Comparison of ENCODE assay signal across 8 cellular contexts in the genomic region with DNA sequence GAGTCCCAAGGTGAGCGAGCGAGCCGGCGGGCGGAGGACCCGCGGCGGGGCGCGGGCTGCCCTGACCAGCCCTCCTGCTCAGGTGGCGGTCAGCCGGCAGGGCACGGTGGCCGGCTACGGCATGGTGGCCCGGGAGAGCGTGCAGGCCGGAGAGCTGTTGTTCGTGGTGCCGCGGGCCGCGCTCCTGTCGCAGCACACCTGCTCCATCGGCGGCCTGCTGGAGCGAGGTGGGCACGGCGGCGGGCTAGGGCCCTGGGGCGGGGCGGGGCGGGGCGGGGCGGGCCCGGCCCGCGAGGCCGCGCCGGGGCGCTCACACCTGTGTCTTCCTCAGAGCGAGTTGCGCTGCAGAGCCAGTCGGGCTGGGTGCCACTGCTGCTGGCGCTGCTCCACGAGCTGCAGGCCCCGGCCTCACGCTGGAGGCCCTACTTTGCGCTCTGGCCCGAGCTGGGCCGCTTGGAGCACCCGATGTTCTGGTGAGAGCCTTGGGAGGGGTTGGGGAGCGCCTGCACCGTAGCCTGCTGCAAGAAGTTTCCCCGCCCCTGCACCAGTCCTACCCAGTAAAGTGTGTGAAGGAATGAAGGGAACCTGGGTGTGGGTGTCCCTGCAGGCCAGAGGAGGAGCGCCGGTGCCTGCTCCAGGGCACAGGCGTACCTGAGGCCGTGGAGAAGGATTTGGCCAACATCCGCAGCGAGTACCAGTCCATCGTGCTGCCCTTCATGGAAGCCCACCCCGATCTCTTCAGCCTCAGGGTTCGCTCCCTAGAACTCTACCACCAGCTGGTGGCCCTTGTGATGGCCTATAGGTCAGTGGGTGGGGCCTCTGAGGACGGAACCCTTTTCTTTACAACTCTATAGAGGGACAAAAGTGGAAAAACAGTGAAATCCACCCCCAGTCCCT. TPM values are rescaled to one million over a fixed set of nuclear protein-coding genes. Genes with fewer than 3 reads are reported as not detected.
DNase-seq lines count a peak whose midpoint lies in the region; ATAC-seq, FAIRE-seq and TF ChIP-seq lines count a peak whose summit lies in the region.

No MANE protein-coding gene starts in this region.

- H3K36me3 ChIP-seq in iPS-20b (ENCODE audit: insufficient read depth, low read depth, low read length), result peaks cover 53% of the 10 kb centered on the region

- WGBS in A549 (ENCODE audit: missing lambda C conversion rate), result 83% methylated on average over 10 of the region's 66 CpGs

- H3K9ac ChIP-seq in iPS-20b (ENCODE audit: low read depth, low read length), result peak overlapping the region; percentile 94; the same call in 1 of the 2 replicates

- H3K4me3 ChIP-seq in A549 (peak overlapping the region; percentile 85), astrocyte of the spinal cord (ENCODE audit: low read depth, low read length) (peak overlapping the region; percentile 73), iPS-20b (ENCODE audit: low read length) (peak overlapping the region; percentile 91)

- H3K27me3 ChIP-seq in iPS-20b (ENCODE audit: insufficient read depth, low read length), result no peaks in the 10 kb centered on the region

- DNase-seq in A549 (ENCODE audit: low read depth in 1 of 2, low spot score in 1 of 2), result no peak
- DNase-seq in OCI-M1 (lab: John Stamatoyannopoulos, UW), result peak; percentile 25
- DNase-seq in astrocyte of the spinal cord (ENCODE audit: low read depth, low spot score), result no peak
- peak; percentile 60 for DNase-seq in stimulated activated CD4-positive, alpha-beta T cell treated with anti-CD3 and anti-CD28 coated beads, Interleukin-15, amount 100 ng/mL, for 24 hours
- DNase-seq in NCI-H187 (lab: John Stamatoyannopoulos, UW), result no peak

- FAIRE-seq in A549 (lab: Jason Lieb, UNC), result no peak

- H3K9me3 ChIP-seq in A549 (no peaks in the 10 kb centered on the region), iPS-20b (ENCODE audit: insufficient read depth, low read depth, low read length) (no peaks in the 10 kb centered on the region)

- in situ Hi-C loops in astrocyte of the spinal cord (cut with HindIII; ENCODE audit: low sequenced_read_pairs), result no loop called here

- CTCF ChIA-PET in A549 (lab: Yijun Ruan, JAX), result interaction anchor here (0.5 to 8.1 kb wide), 6 partner anchors 17 to 240 kb away, joined by 3 to 71 read pairs (median 4); partner anchors contain the start of gene NDRG4

- no peak for TF ChIP-seq CTCF in A549 (IDR thresholded peaks at IDR 0.05)
- no peak for TF ChIP-seq CTCF in astrocyte of the spinal cord (IDR thresholded peaks at IDR 0.05; ENCODE audit: low read depth, low read length)

- peaks cover 13% of the 10 kb centered on the region; the same call in 2 of the 3 replicates for H3K4me1 ChIP-seq in A549
- peaks cover 7% of the 10 kb centered on the region; the same call in 1 of the 2 replicates for H3K4me1 ChIP-seq in iPS-20b (ENCODE audit: insufficient read depth, low read length)

- TF ChIP-seq EP300 in A549 (IDR thresholded peaks at IDR 0.05), result no peak

- 0 out of 2 replicates have a peak, but pooled peaks have one; percentile 10 for TF ChIP-seq POLR2A in A549 (IDR thresholded peaks at IDR 0.05; ENCODE audit: low read length)
- TF ChIP-seq POLR2A in GM18526 (IDR thresholded peaks at IDR 0.05; ENCODE audit: extremely low read depth, insufficient read length), result peak; percentile 0

- peak overlapping the region; percentile 90 for H3K4me2 ChIP-seq in A549

- peak overlapping the region; percentile 87 to 94 for H3K27ac ChIP-seq in A549
- H3K27ac ChIP-seq in iPS-20b (ENCODE audit: low read length), result peak overlapping the region; percentile 27

- ATAC-seq in A549 (peak; percentile 41), HG02981 (IDR thresholded peaks at IDR 0.05; ENCODE audit: unreplicated experiment) (peak; percentile 27)

- TF ChIP-seq RAD21 in A549 (conservative IDR thresholded peaks at IDR 0.05 in 1 of 2, IDR thresholded peaks at IDR 0.05 in 1 of 2), result no peak

- POLR2A ChIA-PET in A549 (lab: Yijun Ruan, JAX), result interaction anchor here (0.6 kb wide), 1 partner anchor 11 kb away, joined by 3 read pairs; no protein-coding TSS in a partner anchor

TF ChIP-seq in A549, 52 proteins besides CTCF, POLR2A, EP300 and RAD21:
- TF ChIP-seq CBX8 (IDR thresholded peaks at IDR 0.05), result no peak
- 0 out of 5 replicates have a peak, but pooled peaks of 1 of the 2 experiments have one; percentile 2 for TF ChIP-seq JUN (IDR thresholded peaks at IDR 0.05)

RNA-seq across cellular contexts. Expression of gene SETD6, which starts 0.8 kb away (rescaled TPM):
- polyA plus RNA-seq in A549 (2011; rRNA removed) (16.5 and 19.2 TPM in 2 replicates), A549 (2017; fragmentation: RNase III; extraction: RNeasy Plus Mini Kit Qiagen cat#74134 plus additional on column Dnase treatment) (24.9 to 30.4 TPM (median 27.5 TPM) in 3 replicates)
- 18.4 and 19.7 TPM in 2 replicates for polyA plus RNA-seq in A549 (2012; cell fraction: cytosol; rRNA removed)
- 60.4 and 73.2 TPM in 2 replicates for polyA plus RNA-seq in A549 (2012; cell fraction: nucleus; rRNA removed)
- 8.9 and 12.1 TPM in 2 replicates for polyA minus RNA-seq in A549 (2011; rRNA and poly(A)+ RNA removed)

RNA-seq across cellular contexts. Expression of gene NDRG4, which starts 16.2 kb away (rescaled TPM):
- polyA plus RNA-seq in A549 (2011; rRNA removed), result 8.1 and 10.8 TPM in 2 replicates
- polyA plus RNA-seq in A549 (2012; cell fraction: cytosol; rRNA removed), result 14.4 and 20.8 TPM in 2 replicates
- polyA plus RNA-seq in A549 (2012; cell fraction: nucleus; rRNA removed), result 44.1 and 54.8 TPM in 2 replicates
- polyA plus RNA-seq in A549 (2017; fragmentation: RNase III; extraction: RNeasy Plus Mini Kit Qiagen cat#74134 plus additional on column Dnase treatment), result 16.3 to 22.8 TPM (median 21.3 TPM) in 3 replicates
- polyA minus RNA-seq in A549 (2011; rRNA and poly(A)+ RNA removed), result 20.3 and 29.0 TPM in 2 replicates

Comparison
In these comparisons a context has a peak if more than half of its experiments do, and no peak if none do; other contexts are left out.
1. DNase-seq: peak in OCI-M1 (single experiment) and stimulated activated CD4-positive, alpha-beta T cell treated with anti-CD3 and anti-CD28 coated beads, Interleukin-15, amount 100 ng/mL, for 24 hours (single experiment); none in A549 (0 of 2), astrocyte of the spinal cord (single experiment) and NCI-H187 (0 of 2).
2. Peak in every context shown above with its lines, with median percentiles within 50 percentile points of each other: H3K4me3 ChIP-seq.